In the genomic region with DNA sequence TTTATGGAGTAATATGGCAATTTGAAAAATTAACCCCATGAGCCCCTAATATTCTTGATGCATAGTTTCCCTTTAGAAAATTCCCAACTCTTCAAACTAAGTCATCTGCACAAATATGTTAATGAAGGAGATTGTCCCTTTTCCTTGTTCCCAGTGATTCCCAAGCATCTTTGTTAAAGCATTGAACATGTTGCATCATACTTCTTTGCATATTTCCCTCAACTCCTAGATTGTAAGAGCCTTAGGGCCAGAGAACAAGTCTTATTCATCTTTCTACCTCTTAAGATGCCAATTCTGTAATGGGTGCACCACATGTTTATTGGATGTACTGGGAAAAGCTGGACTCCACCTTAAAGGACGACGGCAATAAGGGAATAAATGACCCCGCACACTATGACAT, we compare ENCODE assay signal across 19 cellular contexts.
DNase-seq lines count a peak whose midpoint lies in the region; ATAC-seq and TF ChIP-seq lines count a peak whose summit lies in the region.
"Had no signal": no experiment of that assay in that cellular context is flagged by ENCODE, and none has a peak within 500 bp of the region (broad histone marks: within the 10 kb centered on the region; RNA-seq: fewer than 3 reads in every experiment).

No MANE protein-coding gene starts in this region.

- no peak overlapping the region for H4K8ac ChIP-seq in IMR-90 (ENCODE audit: low read depth in 2 of 2, low read length in 2 of 2)

- dilution Hi-C loops in IMR-90 (cut with HindIII; ENCODE audit: low sequenced_read_pairs, unreplicated experiment): no loop called here

- H3K9me3 Mint-ChIP-seq in MCF 10A (ENCODE audit: unreplicated experiment): no peaks in the 10 kb centered on the region
- H3K9me3 Mint-ChIP-seq: CD4-positive, alpha-beta T cell; H9 had no signal

- no peak overlapping the region for H3K4me3 Mint-ChIP-seq in MCF 10A (ENCODE audit: unreplicated experiment)
- H3K4me3 Mint-ChIP-seq: CD14-positive monocyte; CD4-positive, alpha-beta T cell; CD8-positive, alpha-beta memory T cell; H9 had no signal

- CTCF ChIA-PET in MCF 10A (lab: Yijun Ruan, JAX) (no interaction called here), IMR-90 (lab: Yijun Ruan, JAX) (no interaction called here)

- POLR2A ChIA-PET in MCF 10A (lab: Yijun Ruan, JAX): no interaction called here
- POLR2A ChIA-PET in IMR-90 (lab: Charles Lee; ENCODE audit: unreplicated experiment): no interaction called here

- H3K4me1 ChIP-seq in breast epithelium (no peaks in the 10 kb centered on the region), IMR-90 (ENCODE audit: control insufficient read depth, insufficient read depth, low read length) (peaks cover 4% of the 10 kb centered on the region)
- H3K4me1 ChIP-seq: BE2C had no signal

- no peak overlapping the region for H4K5ac ChIP-seq in IMR-90 (ENCODE audit: low read depth, low read length)

- no peaks in the 10 kb centered on the region for H3K9me3 ChIP-seq in breast epithelium
- H3K9me3 ChIP-seq in IMR-90 (ENCODE audit: control insufficient read depth, insufficient read depth, low read length): no peaks in the 10 kb centered on the region
- no peaks in the 10 kb centered on the region for H3K9me3 ChIP-seq in MG63
- H3K9me3 ChIP-seq: BE2C; BLaER1 treated with 17β-estradiol and CSF1 and Interleukin-3, amounts not matched to agents 10 nM and 100 nM had no signal

- intact Hi-C loops in MCF 10A (cut with micrococcal nuclease): no loop called here
- intact Hi-C loops in breast epithelium (cut with DNase I; ENCODE audit: low total_unique reads): no loop called here
- intact Hi-C loops in IMR-90 (cut with micrococcal nuclease): no loop called here

- H3K27me3 ChIP-seq in breast epithelium (no peaks in the 10 kb centered on the region), IMR-90 (ENCODE audit: control insufficient read depth, insufficient read depth, low read length) (no peaks in the 10 kb centered on the region), MG63 (no peaks in the 10 kb centered on the region)
- H3K27me3 ChIP-seq: BE2C; BLaER1 treated with 17β-estradiol and CSF1 and Interleukin-3, amounts not matched to agents 10 nM and 100 nM had no signal

- H3K4me3 ChIP-seq in breast epithelium (no peak overlapping the region), IMR-90 (ENCODE audit: insufficient read depth, low read depth, low read length) (no peak overlapping the region), MG63 (no peak overlapping the region)
- H3K4me3 ChIP-seq: BLaER1 treated with 17β-estradiol and CSF1 and Interleukin-3, amounts not matched to agents 10 nM and 100 nM had no signal

- no peaks in the 10 kb centered on the region for H3K27me3 Mint-ChIP-seq in MCF 10A (ENCODE audit: insufficient read depth, unreplicated experiment)
- H3K27me3 Mint-ChIP-seq: CD4-positive, alpha-beta T cell; CD8-positive, alpha-beta memory T cell had no signal

- TF ChIP-seq POLR2A in breast epithelium (IDR thresholded peaks at IDR 0.05) (no peak), IMR-90 (IDR thresholded peaks at IDR 0.05; ENCODE audit: low read depth, low read length) (no peak)

- ATAC-seq in IMR-90 (ENCODE audit: low read depth): no peak
- ATAC-seq: HCT116 had no signal

- H2AK9ac ChIP-seq in IMR-90 (replicated peaks; ENCODE audit: low read depth, low read length, poor library complexity): no peak overlapping the region

- TF ChIP-seq CTCF in MCF 10A (IDR thresholded peaks at IDR 0.05; ENCODE audit: unreplicated experiment) (no peak), breast epithelium (IDR thresholded peaks at IDR 0.05) (no peak), IMR-90 (conservative IDR thresholded peaks at IDR 0.05; ENCODE audit: low read depth, low read length) (no peak)

- peaks cover 3% of the 10 kb centered on the region for H3K9me1 ChIP-seq in IMR-90 (ENCODE audit: insufficient read depth, low read length)

- H2BK5ac ChIP-seq in IMR-90 (ENCODE audit: low read depth, low read length, poor library complexity, severe bottlenecking): no peak overlapping the region

- 0 out of 2 replicates have a peak overlapping the region, but pooled peaks have one; percentile 54 for H2AK5ac ChIP-seq in IMR-90 (ENCODE audit: low read depth, low read length)

- no peak overlapping the region for H4K91ac ChIP-seq in IMR-90 (ENCODE audit: insufficient read depth, low read depth, low read length)

- H3K4me1 Mint-ChIP-seq in MCF 10A (ENCODE audit: insufficient read depth, unreplicated experiment): peaks cover 29% of the 10 kb centered on the region
- H3K4me1 Mint-ChIP-seq: CD8-positive, alpha-beta memory T cell had no signal

- H2BK15ac ChIP-seq in IMR-90 (ENCODE audit: low read depth, low read length): no peak overlapping the region

- peak overlapping the region; percentile 51 for H2BK120ac ChIP-seq in IMR-90 (ENCODE audit: low read depth, low read length)

- H2AFZ ChIP-seq in IMR-90 (replicated peaks; ENCODE audit: low read length, poor library complexity): no peak overlapping the region

- H3K4me2 ChIP-seq in IMR-90 (ENCODE audit: low read depth, low read length): no peak overlapping the region

- no peak overlapping the region for H3K14ac ChIP-seq in IMR-90 (replicated peaks; ENCODE audit: low read depth, low read length)

- no peak overlapping the region for H3K4ac ChIP-seq in IMR-90 (ENCODE audit: low read depth, low read length)

- H3K27ac ChIP-seq in breast epithelium (no peak overlapping the region), IMR-90 (ENCODE audit: insufficient read depth, low read length) (no peak overlapping the region)

- no peak overlapping the region for H3K56ac ChIP-seq in IMR-90 (ENCODE audit: extremely low read depth, insufficient read depth, low read length)

- BruUV-seq in MCF 10A (replicated peaks; lab: Mats Ljungman, UMichigan) (no TSS peak), IMR-90 (replicated peaks; lab: Mats Ljungman, UMichigan) (no TSS peak)

- H3K36me3 Mint-ChIP-seq in MCF 10A (ENCODE audit: insufficient read depth, unreplicated experiment): no peaks in the 10 kb centered on the region
- H3K36me3 Mint-ChIP-seq: CD14-positive monocyte; CD8-positive, alpha-beta memory T cell had no signal

- in situ Hi-C loops in IMR-90 (cut with MboI; ENCODE audit: low sequenced_read_pairs): no loop called here

- no peaks in the 10 kb centered on the region for H3K79me1 ChIP-seq in IMR-90 (ENCODE audit: low read depth in 1 of 2, low read length in 2 of 2)

- no peak overlapping the region for H2BK20ac ChIP-seq in IMR-90 (ENCODE audit: low read depth, low read length)

- no peaks in the 10 kb centered on the region for H4K20me1 ChIP-seq in IMR-90 (ENCODE audit: insufficient read depth, low read length)
- H4K20me1 ChIP-seq: BLaER1 treated with 17β-estradiol and CSF1 and Interleukin-3, amounts not matched to agents 10 nM and 100 nM had no signal

- H3K27ac Mint-ChIP-seq in MCF 10A (ENCODE audit: low read depth, unreplicated experiment): peak overlapping the region; percentile 27
- H3K27ac Mint-ChIP-seq: CD4-positive, alpha-beta T cell; CD8-positive, alpha-beta memory T cell; H9 had no signal

- no peak overlapping the region for H3K9ac ChIP-seq in IMR-90 (ENCODE audit: low read depth, low read length)
- H3K9ac ChIP-seq: BLaER1 treated with 17β-estradiol and CSF1 and Interleukin-3, amounts not matched to agents 10 nM and 100 nM had no signal

- DNase-seq in MCF 10A (ENCODE audit: unreplicated experiment): no peak
- no peak for DNase-seq in breast epithelium (ENCODE audit: low spot score in 2 of 2)
- no peak for DNase-seq in IMR-90
- DNase-seq in renal cortical epithelial cell (ENCODE audit: low read depth): peak; percentile 37
- no peak for DNase-seq in dedifferentiated amniotic fluid mesenchymal stem cell (ENCODE audit: extremely low spot score)
- no peak for DNase-seq in MG63
- DNase-seq: ACHN; AML-193; BE2C; CD4-positive, alpha-beta T cell; CD8-positive, alpha-beta memory T cell; DMS 273 treated with DMSO at 0.1 percent for 48 hours; DMS53; DMS79 treated with DMSO at 0.1 percent for 48 hours; GF-D8; H9 had no signal

- TF ChIP-seq RAD21 in IMR-90 (IDR thresholded peaks at IDR 0.05; ENCODE audit: low read length): no peak

- H3K36me3 ChIP-seq in breast epithelium (no peaks in the 10 kb centered on the region), IMR-90 (ENCODE audit: control insufficient read depth, insufficient read depth, low read length) (no peaks in the 10 kb centered on the region), MG63 (peaks cover 4% of the 10 kb centered on the region; the same call in 1 of the 2 replicates)
- H3K36me3 ChIP-seq: BE2C; BLaER1 treated with 17β-estradiol and CSF1 and Interleukin-3, amounts not matched to agents 10 nM and 100 nM had no signal

- H3K18ac ChIP-seq in IMR-90 (ENCODE audit: low read depth, low read length): no peak overlapping the region

- no CpG with 5 or more reads among the region's 3 CpGs for WGBS in IMR-90 (ENCODE audit: extremely low coverage in 2 of 2, insufficient read length in 1 of 2), 2 experiments

- no peak overlapping the region for H3K23ac ChIP-seq in IMR-90 (ENCODE audit: low read depth, low read length)

TF ChIP-seq in IMR-90, 13 proteins besides CTCF, POLR2A, EP300 and RAD21:
- TF ChIP-seq MAZ (IDR thresholded peaks at IDR 0.05; ENCODE audit: borderline replicate concordance, low read depth, low read length): no peak
- peak; percentile 78 for TF ChIP-seq CEBPB (IDR thresholded peaks at IDR 0.05; ENCODE audit: low read depth, low read length)
